In genomic region chr9:86827893-86828292, GRCh38 we compare ENCODE assay signal across 21 cellular contexts.
"Had no signal": no experiment of that assay in that cellular context is flagged by ENCODE, and none has a peak within 500 bp of the region (broad histone marks: within the 10 kb centered on the region; RNA-seq: fewer than 3 reads in every experiment).

No MANE protein-coding gene starts in this region.

- ATAC-seq: activated CD8-positive, alpha-beta T cell treated with anti-CD3 and anti-CD28 coated beads for 36 hours; activated naive CD4-positive, alpha-beta T cell treated with anti-CD3 and anti-CD28 coated beads, Interleukin-2, amount 50 U/mL, for 72 hours; left lobe of liver; natural killer cell treated with Interleukin-12 subunit alpha and Interleukin-12 subunit beta and Interleukin-15 and Interleukin-18, amount 100 ng/mL, for 72 hours; T-cell had no signal

- H3K9me3 ChIP-seq: adrenal gland, breast epithelium, ovary, prostate gland, thyroid gland had no signal

- H3K27me3 ChIP-seq: adrenal gland, breast epithelium, heart right ventricle, ovary, thyroid gland had no signal

- DNase-seq: activated CD4-positive, alpha-beta T cell treated with anti-CD3 and anti-CD28 coated beads, Interleukin-2, amount 10 ng/mL, durations not matched to agents 7 days and 5 days; activated CD4-positive, CD25-positive, alpha-beta regulatory T cell treated with anti-CD3 and anti-CD28 coated beads, Interleukin-2, amount 50 U/mL, for 72 hours; activated CD8-positive, alpha-beta T cell treated with anti-CD3 and anti-CD28 coated beads for 36 hours; adrenal gland; cerebellar nuclear complex; cortex of kidney; heart right ventricle; immature natural killer cell; midbrain; stimulated activated CD4-positive, alpha-beta T cell treated with anti-CD3 and anti-CD28 coated beads, Interleukin-4, amount 100 ng/mL, for 24 hours; substantia nigra; T-cell; thyroid gland; WERI-Rb-1 had no signal

- H3K36me3 ChIP-seq: adrenal gland, breast epithelium, heart right ventricle, ovary, prostate gland, thyroid gland, WERI-Rb-1 had no signal

- H3K4me3 ChIP-seq: adrenal gland, breast epithelium, heart right ventricle, ovary, prostate gland, thyroid gland had no signal

- H3K4me1 ChIP-seq: adrenal gland, breast epithelium, heart right ventricle, prostate gland, thyroid gland had no signal

- H3K27ac ChIP-seq: adrenal gland, breast epithelium, epithelial cell of prostate, heart right ventricle, ovary, prostate gland, thyroid gland, WERI-Rb-1 had no signal
